ENCODE assay signal across 1 cellular context in the genomic region with DNA sequence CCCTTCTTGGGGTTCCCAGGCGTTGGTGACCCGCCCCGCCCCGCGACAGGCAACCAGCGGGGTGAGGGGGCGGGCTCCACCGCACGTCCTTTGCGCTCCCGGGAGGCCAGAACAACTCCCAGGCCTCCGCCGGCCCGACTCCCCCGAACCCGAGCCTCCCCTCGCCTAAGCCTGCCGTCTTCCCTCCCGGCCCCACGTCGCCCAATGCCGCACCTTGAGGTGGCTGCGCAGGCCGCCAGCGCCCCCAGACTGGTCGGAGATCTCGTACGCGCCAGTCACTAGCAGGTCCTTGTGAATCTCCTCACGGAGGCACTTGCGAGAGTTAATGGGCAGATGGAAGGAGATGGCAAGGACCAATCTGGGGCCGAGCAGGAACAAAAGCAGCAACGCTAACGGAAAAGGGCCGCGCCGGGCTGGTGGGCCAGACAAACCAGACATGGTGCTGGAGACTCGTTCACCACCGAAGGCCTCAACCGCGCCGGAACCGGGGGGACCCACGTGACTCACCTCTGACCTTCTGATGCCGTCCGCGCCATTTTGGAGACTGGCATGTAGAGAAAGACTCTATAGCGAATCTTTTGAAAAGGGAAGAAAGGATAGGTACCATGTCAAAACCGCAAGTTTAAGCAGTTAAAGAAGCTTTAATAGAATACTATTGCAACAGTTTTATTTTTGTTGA.
A peak's percentile ranks its signal among the peaks of the same experiment; 100 is the strongest.
TF ChIP-seq lines count a peak whose summit lies in the region.

A gene (minus strand): TSS at position 471 of the 679 bp plus-strand sequence. CDS start 33 bp downstream, at position 438.

TF ChIP-seq in GM12878, 131 proteins besides CTCF, POLR2A, EP300 and RAD21 (continued from another document and continues in another):
- TF ChIP-seq, protein P1, sequence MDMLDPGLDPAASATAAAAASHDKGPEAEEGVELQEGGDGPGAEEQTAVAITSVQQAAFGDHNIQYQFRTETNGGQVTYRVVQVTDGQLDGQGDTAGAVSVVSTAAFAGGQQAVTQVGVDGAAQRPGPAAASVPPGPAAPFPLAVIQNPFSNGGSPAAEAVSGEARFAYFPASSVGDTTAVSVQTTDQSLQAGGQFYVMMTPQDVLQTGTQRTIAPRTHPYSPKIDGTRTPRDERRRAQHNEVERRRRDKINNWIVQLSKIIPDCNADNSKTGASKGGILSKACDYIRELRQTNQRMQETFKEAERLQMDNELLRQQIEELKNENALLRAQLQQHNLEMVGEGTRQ (IDR thresholded peaks at IDR 0.05; ENCODE audit: borderline replicate concordance, low read depth, low read length), result peak; percentile 88
- TF ChIP-seq GATAD2B (conservative IDR thresholded peaks at IDR 0.05; ENCODE audit: low read depth) (peak; percentile 91), RB1 (IDR thresholded peaks at IDR 0.05; ENCODE audit: borderline replicate concordance) (peak; percentile 84; the same call in 1 of the 2 replicates), BMI1 (IDR thresholded peaks at IDR 0.05; ENCODE audit: borderline replicate concordance) (no peak), MTA2 (IDR thresholded peaks at IDR 0.05; ENCODE audit: low read depth) (peak; percentile 100), CEBPB (IDR thresholded peaks at IDR 0.05; ENCODE audit: borderline replicate concordance in 1 of 2, low read depth in 2 of 2, low read length in 2 of 2) (no peak), JUND (IDR thresholded peaks at IDR 0.05; ENCODE audit: low read depth, low read length) (no peak), NR2F1 (conservative IDR thresholded peaks at IDR 0.05) (peak; percentile 100), SPI1 (IDR thresholded peaks at IDR 0.05; ENCODE audit: borderline replicate concordance, insufficient read depth, low read depth, low read length) (no peak), PML (IDR thresholded peaks at IDR 0.05; ENCODE audit: low read length) (0 out of 2 replicates have a peak, but pooled peaks have one; percentile 59), RELA (IDR thresholded peaks at IDR 0.05; ENCODE audit: borderline replicate concordance, partially characterized antibody) (peak; percentile 71), CHD1 (IDR thresholded peaks at IDR 0.05; ENCODE audit: low read depth, low read length) (no peak), NR2C2 (IDR thresholded peaks at IDR 0.05; ENCODE audit: borderline replicate concordance, control insufficient read depth, insufficient read length, low read depth) (peak; percentile 97), ZBED1 (IDR thresholded peaks at IDR 0.05; ENCODE audit: borderline replicate concordance) (no peak), BHLHE40 (IDR thresholded peaks at IDR 0.05; ENCODE audit: borderline replicate concordance in 1 of 2, low read depth in 2 of 2, low read length in 1 of 2) (peak; percentile 80 to 85), TARDBP (IDR thresholded peaks at IDR 0.05; ENCODE audit: borderline replicate concordance) (peak; percentile 93; the same call in 1 of the 2 replicates), HDAC2 (IDR thresholded peaks at IDR 0.05) (no peak), CBFB (IDR thresholded peaks at IDR 0.05; ENCODE audit: low read depth) (peak; percentile 83), TBL1XR1 (IDR thresholded peaks at IDR 0.05; ENCODE audit: low read depth, low read length) (peak; percentile 92), YBX1 (IDR thresholded peaks at IDR 0.05) (no peak), GABPA (IDR thresholded peaks at IDR 0.05; ENCODE audit: low read depth) (peak; percentile 99), SIX5 (IDR thresholded peaks at IDR 0.05; ENCODE audit: low read depth, low read length, severe bottlenecking) (peak; percentile 86), PAX8 (IDR thresholded peaks at IDR 0.05) (no peak), ZSCAN29 (IDR thresholded peaks at IDR 0.05) (no peak), IKZF2 (IDR thresholded peaks at IDR 0.05) (peak; percentile 37 to 38; a peak in 2 of 4 replicates), RUNX3 (IDR thresholded peaks at IDR 0.05; ENCODE audit: low read length) (peak; percentile 81), IKZF1 (conservative IDR thresholded peaks at IDR 0.05) (peak; percentile 99), SMARCA5 (IDR thresholded peaks at IDR 0.05) (0 out of 2 replicates have a peak, but pooled peaks have one; percentile 12), NFIC (IDR thresholded peaks at IDR 0.05; ENCODE audit: low read depth, low read length) (peak; percentile 20; the same call in 1 of the 2 replicates), LARP7 (IDR thresholded peaks at IDR 0.05) (0 out of 2 replicates have a peak, but pooled peaks have one; percentile 75), ATF7 (IDR thresholded peaks at IDR 0.05; ENCODE audit: low read depth) (0 out of 2 replicates have a peak, but pooled peaks have one; percentile 51), NFYA (IDR thresholded peaks at IDR 0.05; ENCODE audit: borderline replicate concordance, low read depth, low read length) (no peak), POLR2AphosphoS5 (IDR thresholded peaks at IDR 0.05; ENCODE audit: low read length) (peak; percentile 86; the same call in 1 of the 2 replicates)
- TF ChIP-seq, protein P2, sequence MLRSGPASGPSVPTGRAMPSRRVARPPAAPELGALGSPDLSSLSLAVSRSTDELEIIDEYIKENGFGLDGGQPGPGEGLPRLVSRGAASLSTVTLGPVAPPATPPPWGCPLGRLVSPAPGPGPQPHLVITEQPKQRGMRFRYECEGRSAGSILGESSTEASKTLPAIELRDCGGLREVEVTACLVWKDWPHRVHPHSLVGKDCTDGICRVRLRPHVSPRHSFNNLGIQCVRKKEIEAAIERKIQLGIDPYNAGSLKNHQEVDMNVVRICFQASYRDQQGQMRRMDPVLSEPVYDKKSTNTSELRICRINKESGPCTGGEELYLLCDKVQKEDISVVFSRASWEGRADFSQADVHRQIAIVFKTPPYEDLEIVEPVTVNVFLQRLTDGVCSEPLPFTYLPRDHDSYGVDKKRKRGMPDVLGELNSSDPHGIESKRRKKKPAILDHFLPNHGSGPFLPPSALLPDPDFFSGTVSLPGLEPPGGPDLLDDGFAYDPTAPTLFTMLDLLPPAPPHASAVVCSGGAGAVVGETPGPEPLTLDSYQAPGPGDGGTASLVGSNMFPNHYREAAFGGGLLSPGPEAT (IDR thresholded peaks at IDR 0.05; ENCODE audit: low read depth), result peak; percentile 82
- TF ChIP-seq, protein P3, sequence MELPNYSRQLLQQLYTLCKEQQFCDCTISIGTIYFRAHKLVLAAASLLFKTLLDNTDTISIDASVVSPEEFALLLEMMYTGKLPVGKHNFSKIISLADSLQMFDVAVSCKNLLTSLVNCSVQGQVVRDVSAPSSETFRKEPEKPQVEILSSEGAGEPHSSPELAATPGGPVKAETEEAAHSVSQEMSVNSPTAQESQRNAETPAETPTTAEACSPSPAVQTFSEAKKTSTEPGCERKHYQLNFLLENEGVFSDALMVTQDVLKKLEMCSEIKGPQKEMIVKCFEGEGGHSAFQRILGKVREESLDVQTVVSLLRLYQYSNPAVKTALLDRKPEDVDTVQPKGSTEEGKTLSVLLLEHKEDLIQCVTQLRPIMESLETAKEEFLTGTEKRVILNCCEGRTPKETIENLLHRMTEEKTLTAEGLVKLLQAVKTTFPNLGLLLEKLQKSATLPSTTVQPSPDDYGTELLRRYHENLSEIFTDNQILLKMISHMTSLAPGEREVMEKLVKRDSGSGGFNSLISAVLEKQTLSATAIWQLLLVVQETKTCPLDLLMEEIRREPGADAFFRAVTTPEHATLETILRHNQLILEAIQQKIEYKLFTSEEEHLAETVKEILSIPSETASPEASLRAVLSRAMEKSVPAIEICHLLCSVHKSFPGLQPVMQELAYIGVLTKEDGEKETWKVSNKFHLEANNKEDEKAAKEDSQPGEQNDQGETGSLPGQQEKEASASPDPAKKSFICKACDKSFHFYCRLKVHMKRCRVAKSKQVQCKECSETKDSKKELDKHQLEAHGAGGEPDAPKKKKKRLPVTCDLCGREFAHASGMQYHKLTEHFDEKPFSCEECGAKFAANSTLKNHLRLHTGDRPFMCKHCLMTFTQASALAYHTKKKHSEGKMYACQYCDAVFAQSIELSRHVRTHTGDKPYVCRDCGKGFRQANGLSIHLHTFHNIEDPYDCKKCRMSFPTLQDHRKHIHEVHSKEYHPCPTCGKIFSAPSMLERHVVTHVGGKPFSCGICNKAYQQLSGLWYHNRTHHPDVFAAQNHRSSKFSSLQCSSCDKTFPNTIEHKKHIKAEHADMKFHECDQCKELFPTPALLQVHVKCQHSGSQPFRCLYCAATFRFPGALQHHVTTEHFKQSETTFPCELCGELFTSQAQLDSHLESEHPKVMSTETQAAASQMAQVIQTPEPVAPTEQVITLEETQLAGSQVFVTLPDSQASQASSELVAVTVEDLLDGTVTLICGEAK (IDR thresholded peaks at IDR 0.05; ENCODE audit: borderline replicate concordance), result peak; percentile 99
- TF ChIP-seq, protein P4, sequence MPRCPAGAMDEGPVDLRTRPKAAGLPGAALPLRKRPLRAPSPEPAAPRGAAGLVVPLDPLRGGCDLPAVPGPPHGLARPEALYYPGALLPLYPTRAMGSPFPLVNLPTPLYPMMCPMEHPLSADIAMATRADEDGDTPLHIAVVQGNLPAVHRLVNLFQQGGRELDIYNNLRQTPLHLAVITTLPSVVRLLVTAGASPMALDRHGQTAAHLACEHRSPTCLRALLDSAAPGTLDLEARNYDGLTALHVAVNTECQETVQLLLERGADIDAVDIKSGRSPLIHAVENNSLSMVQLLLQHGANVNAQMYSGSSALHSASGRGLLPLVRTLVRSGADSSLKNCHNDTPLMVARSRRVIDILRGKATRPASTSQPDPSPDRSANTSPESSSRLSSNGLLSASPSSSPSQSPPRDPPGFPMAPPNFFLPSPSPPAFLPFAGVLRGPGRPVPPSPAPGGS (IDR thresholded peaks at IDR 0.05; ENCODE audit: borderline replicate concordance, insufficient read depth, low read depth, low read length, poor library complexity, severe bottlenecking), result no peak
- TF ChIP-seq, protein P5, sequence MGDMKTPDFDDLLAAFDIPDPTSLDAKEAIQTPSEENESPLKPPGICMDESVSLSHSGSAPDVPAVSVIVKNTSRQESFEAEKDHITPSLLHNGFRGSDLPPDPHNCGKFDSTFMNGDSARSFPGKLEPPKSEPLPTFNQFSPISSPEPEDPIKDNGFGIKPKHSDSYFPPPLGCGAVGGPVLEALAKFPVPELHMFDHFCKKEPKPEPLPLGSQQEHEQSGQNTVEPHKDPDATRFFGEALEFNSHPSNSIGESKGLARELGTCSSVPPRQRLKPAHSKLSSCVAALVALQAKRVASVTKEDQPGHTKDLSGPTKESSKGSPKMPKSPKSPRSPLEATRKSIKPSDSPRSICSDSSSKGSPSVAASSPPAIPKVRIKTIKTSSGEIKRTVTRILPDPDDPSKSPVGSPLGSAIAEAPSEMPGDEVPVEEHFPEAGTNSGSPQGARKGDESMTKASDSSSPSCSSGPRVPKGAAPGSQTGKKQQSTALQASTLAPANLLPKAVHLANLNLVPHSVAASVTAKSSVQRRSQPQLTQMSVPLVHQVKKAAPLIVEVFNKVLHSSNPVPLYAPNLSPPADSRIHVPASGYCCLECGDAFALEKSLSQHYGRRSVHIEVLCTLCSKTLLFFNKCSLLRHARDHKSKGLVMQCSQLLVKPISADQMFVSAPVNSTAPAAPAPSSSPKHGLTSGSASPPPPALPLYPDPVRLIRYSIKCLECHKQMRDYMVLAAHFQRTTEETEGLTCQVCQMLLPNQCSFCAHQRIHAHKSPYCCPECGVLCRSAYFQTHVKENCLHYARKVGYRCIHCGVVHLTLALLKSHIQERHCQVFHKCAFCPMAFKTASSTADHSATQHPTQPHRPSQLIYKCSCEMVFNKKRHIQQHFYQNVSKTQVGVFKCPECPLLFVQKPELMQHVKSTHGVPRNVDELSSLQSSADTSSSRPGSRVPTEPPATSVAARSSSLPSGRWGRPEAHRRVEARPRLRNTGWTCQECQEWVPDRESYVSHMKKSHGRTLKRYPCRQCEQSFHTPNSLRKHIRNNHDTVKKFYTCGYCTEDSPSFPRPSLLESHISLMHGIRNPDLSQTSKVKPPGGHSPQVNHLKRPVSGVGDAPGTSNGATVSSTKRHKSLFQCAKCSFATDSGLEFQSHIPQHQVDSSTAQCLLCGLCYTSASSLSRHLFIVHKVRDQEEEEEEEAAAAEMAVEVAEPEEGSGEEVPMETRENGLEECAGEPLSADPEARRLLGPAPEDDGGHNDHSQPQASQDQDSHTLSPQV (IDR thresholded peaks at IDR 0.05), result no peak
- TF ChIP-seq, protein P6, sequence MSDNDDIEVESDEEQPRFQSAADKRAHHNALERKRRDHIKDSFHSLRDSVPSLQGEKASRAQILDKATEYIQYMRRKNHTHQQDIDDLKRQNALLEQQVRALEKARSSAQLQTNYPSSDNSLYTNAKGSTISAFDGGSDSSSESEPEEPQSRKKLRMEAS (IDR thresholded peaks at IDR 0.05; ENCODE audit: low read depth, low read length), result peak; percentile 46; the same call in 1 of the 2 replicates
- TF ChIP-seq, protein P7, sequence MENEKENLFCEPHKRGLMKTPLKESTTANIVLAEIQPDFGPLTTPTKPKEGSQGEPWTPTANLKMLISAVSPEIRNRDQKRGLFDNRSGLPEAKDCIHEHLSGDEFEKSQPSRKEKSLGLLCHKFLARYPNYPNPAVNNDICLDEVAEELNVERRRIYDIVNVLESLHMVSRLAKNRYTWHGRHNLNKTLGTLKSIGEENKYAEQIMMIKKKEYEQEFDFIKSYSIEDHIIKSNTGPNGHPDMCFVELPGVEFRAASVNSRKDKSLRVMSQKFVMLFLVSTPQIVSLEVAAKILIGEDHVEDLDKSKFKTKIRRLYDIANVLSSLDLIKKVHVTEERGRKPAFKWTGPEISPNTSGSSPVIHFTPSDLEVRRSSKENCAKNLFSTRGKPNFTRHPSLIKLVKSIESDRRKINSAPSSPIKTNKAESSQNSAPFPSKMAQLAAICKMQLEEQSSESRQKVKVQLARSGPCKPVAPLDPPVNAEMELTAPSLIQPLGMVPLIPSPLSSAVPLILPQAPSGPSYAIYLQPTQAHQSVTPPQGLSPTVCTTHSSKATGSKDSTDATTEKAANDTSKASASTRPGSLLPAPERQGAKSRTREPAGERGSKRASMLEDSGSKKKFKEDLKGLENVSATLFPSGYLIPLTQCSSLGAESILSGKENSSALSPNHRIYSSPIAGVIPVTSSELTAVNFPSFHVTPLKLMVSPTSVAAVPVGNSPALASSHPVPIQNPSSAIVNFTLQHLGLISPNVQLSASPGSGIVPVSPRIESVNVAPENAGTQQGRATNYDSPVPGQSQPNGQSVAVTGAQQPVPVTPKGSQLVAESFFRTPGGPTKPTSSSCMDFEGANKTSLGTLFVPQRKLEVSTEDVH (IDR thresholded peaks at IDR 0.05; ENCODE audit: low read depth, partially characterized antibody), result peak; percentile 91
- TF ChIP-seq, protein P8, sequence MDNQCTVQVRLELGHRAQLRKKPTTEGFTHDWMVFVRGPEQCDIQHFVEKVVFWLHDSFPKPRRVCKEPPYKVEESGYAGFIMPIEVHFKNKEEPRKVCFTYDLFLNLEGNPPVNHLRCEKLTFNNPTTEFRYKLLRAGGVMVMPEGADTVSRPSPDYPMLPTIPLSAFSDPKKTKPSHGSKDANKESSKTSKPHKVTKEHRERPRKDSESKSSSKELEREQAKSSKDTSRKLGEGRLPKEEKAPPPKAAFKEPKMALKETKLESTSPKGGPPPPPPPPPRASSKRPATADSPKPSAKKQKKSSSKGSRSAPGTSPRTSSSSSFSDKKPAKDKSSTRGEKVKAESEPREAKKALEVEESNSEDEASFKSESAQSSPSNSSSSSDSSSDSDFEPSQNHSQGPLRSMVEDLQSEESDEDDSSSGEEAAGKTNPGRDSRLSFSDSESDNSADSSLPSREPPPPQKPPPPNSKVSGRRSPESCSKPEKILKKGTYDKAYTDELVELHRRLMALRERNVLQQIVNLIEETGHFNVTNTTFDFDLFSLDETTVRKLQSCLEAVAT (IDR thresholded peaks at IDR 0.05), result peak; percentile 45
